Comparison of ENCODE assay signal across 24 cellular contexts in genomic region chr19:39303373-39304184, GRCh38. TPM values are rescaled to one million over a fixed set of nuclear protein-coding genes. Genes with fewer than 3 reads are reported as not detected.
A peak's percentile ranks its signal among the peaks of the same experiment; 100 is the strongest.
DNase-seq lines count a peak whose midpoint lies in the region; ATAC-seq, FAIRE-seq and TF ChIP-seq lines count a peak whose summit lies in the region.
"Had no signal": no experiment of that assay in that cellular context is flagged by ENCODE, and none has a peak within 500 bp of the region (broad histone marks: within the 10 kb centered on the region; RNA-seq: fewer than 3 reads in every experiment).

No MANE protein-coding gene starts in this region.

- CTCF ChIA-PET in H1 (lab: Charles Lee; ENCODE audit: partially characterized antibody), result interaction anchor here (0.5 to 1.9 kb wide), 5 partner anchors 11 to 335 kb away, joined by 3 to 8 read pairs (median 3); partner anchors contain the start of gene NCCRP1

- no peaks in the 10 kb centered on the region for H3K36me3 Mint-ChIP-seq in H9 (ENCODE audit: insufficient read depth in 1 of 3, low read depth in 3 of 3)
- peaks cover 8% of the 10 kb centered on the region for H3K36me3 Mint-ChIP-seq in activated T-helper 17 cell treated with anti-CD3 and anti-CD28 coated beads, Interleukin-2, amount 50 U/mL, for 72 hours (ENCODE audit: low read depth)

- no peak overlapping the region for H3K27ac ChIP-seq in H9 (ENCODE audit: insufficient read length, low read depth, low read length)
- H3K27ac ChIP-seq in H1 (ENCODE audit: low read depth, low read length), result no peak overlapping the region
- H3K27ac ChIP-seq: psoas muscle, thoracic aorta, WERI-Rb-1 had no signal

- peak; percentile 28 for FAIRE-seq in H1 (lab: Jason Lieb, UNC)
- FAIRE-seq: GM12892, islet of Langerhans had no signal

- no peak for TF ChIP-seq POLR2A in H1 (IDR thresholded peaks at IDR 0.05; ENCODE audit: control extremely low read depth in 1 of 2, low read depth in 2 of 2, low read length in 2 of 2)

- H3K23me2 ChIP-seq in H9 (ENCODE audit: insufficient read length, low read depth, low read length, poor library complexity, severe bottlenecking) (peaks cover 16% of the 10 kb centered on the region), H1 (ENCODE audit: low read depth, low read length) (peaks cover 12% of the 10 kb centered on the region; the same call in 1 of the 2 replicates)

- no peak overlapping the region for H2BK120ac ChIP-seq in H9 (ENCODE audit: low read depth, low read length, poor library complexity, severe bottlenecking)
- no peak overlapping the region for H2BK120ac ChIP-seq in H1 (replicated peaks; ENCODE audit: low read depth, low read length)

- H3T11ph ChIP-seq in H9 (ENCODE audit: low read length), result no peak overlapping the region

- no peak for TF ChIP-seq RAD21 in H1 (IDR thresholded peaks at IDR 0.05 in 1 of 2, conservative IDR thresholded peaks at IDR 0.05 in 1 of 2; ENCODE audit: low read depth in 2 of 2, low read length in 2 of 2)

- H3K9ac ChIP-seq in H9 (ENCODE audit: extremely low read depth, insufficient read length, low read length) (no peak overlapping the region), H1 (replicated peaks in 1 of 4; ENCODE audit: extremely low read depth in 1 of 4, low read depth in 3 of 4, low read length in 3 of 4) (no peak overlapping the region)

- no CpG with 5 or more reads among the region's 10 CpGs for WGBS in H9 (ENCODE audit: extremely low coverage, insufficient read length, low lambda C conversion rate)
- WGBS in H1 (ENCODE audit: extremely low coverage in 1 of 2, insufficient coverage in 1 of 2, insufficient read length in 1 of 2, insufficient replicate concordance in 2 of 2, low coverage in 1 of 2, low lambda C conversion rate in 2 of 2, missing lambda C conversion rate in 1 of 2), 2 experiments, result 63% methylated on average over 10 of the region's 10 CpGs; no CpG with 5 or more reads in 1 of the 2 experiments

- H4K8ac ChIP-seq in H9 (replicated peaks; ENCODE audit: insufficient read length, low read depth, low read length) (no peak overlapping the region), H1 (ENCODE audit: extremely low read depth, insufficient read depth, low read length) (no peak overlapping the region)

- no peaks in the 10 kb centered on the region for H3K9me3 Mint-ChIP-seq in H9
- no peaks in the 10 kb centered on the region for H3K9me3 Mint-ChIP-seq in activated T-helper 17 cell treated with anti-CD3 and anti-CD28 coated beads, Interleukin-2, amount 50 U/mL, for 72 hours
- H3K9me3 Mint-ChIP-seq: activated T-helper 1 cell treated with anti-CD3 and anti-CD28 coated beads, Interleukin-12 subunit alpha, Interleukin-12 subunit beta, Interleukin-2, Interleukin-4 antibody, amounts not matched to agents 30 ng/mL and 10 ng/mL and 1 ng/mL, durations not matched to agents 14 hours and 24 hours and 36 hours; central memory CD8-positive, alpha-beta T cell; IgD-negative memory B cell; nephron had no signal

- H4K20me1 ChIP-seq in H9 (ENCODE audit: control insufficient read depth, insufficient read depth, insufficient read length) (no peaks in the 10 kb centered on the region), H1 (replicated peaks in 1 of 2; ENCODE audit: control insufficient read depth in 1 of 2, insufficient read depth in 2 of 2, low read length in 2 of 2) (no peaks in the 10 kb centered on the region)

- no peak overlapping the region for H2BK5ac ChIP-seq in H9 (ENCODE audit: insufficient read length, low read length)
- no peak overlapping the region for H2BK5ac ChIP-seq in H1 (ENCODE audit: low read depth, low read length)

- no peaks in the 10 kb centered on the region for H3K79me1 ChIP-seq in H9 (ENCODE audit: insufficient read depth, low read depth, low read length, poor library complexity, severe bottlenecking)
- no peaks in the 10 kb centered on the region for H3K79me1 ChIP-seq in H1 (ENCODE audit: low read depth, low read length)

- H4K91ac ChIP-seq in H9 (ENCODE audit: insufficient read length, low read depth, low read length), result no peak overlapping the region
- H4K91ac ChIP-seq in H1 (replicated peaks; ENCODE audit: insufficient read length, low read length), result no peak overlapping the region

- H3K36me3 ChIP-seq in H1 (ENCODE audit: control insufficient read depth in 2 of 4, insufficient read depth in 4 of 4, low read length in 3 of 4), result no peaks in the 10 kb centered on the region
- H3K36me3 ChIP-seq: thoracic aorta had no signal

- H2BK15ac ChIP-seq in H9 (ENCODE audit: low read depth, low read length) (no peak overlapping the region), H1 (ENCODE audit: low read length) (no peak overlapping the region)

- DNase-seq in H9 (peak; percentile 75), H1 (ENCODE audit: low read depth in 1 of 2, low spot score in 2 of 2) (no peak), sciatic nerve (ENCODE audit: low spot score) (peak; percentile 28)
- DNase-seq: activated CD8-positive, alpha-beta T cell treated with anti-CD3 and anti-CD28 coated beads, Interleukin-2, amount 10 ng/mL, durations not matched to agents 7 days and 5 days; AML-193; Calu3; effector memory CD4-positive, alpha-beta T cell; GDM1; NCI-H1930; NCI-H510A treated with DMSO at 0.1 percent for 48 hours; psoas muscle; Right ventricle myocardium superior; T-helper 1 cell; WERI-Rb-1 had no signal

- TF ChIP-seq EP300 in H1 (IDR thresholded peaks at IDR 0.05; ENCODE audit: borderline replicate concordance in 1 of 2, low read depth in 2 of 2, low read length in 2 of 2), result no peak

- no peak overlapping the region for H4K5ac ChIP-seq in H9 (ENCODE audit: insufficient read length, low read depth, low read length)
- H4K5ac ChIP-seq in H1 (ENCODE audit: insufficient read length, low read depth, low read length), result no peak overlapping the region

- peak overlapping the region in 1 of 4 experiments; percentile 24; a peak in 1 of 8 replicates for H3K4me3 ChIP-seq in H1 (ENCODE audit: extremely low read depth in 1 of 4, insufficient read depth in 2 of 4, low read depth in 3 of 4, low read length in 4 of 4)
- H3K4me3 ChIP-seq: psoas muscle, thoracic aorta had no signal

- ATAC-seq in sciatic nerve, result no peak
- ATAC-seq in activated T-helper 17 cell treated with anti-CD3 and anti-CD28 coated beads, Interleukin-2, amount 50 U/mL, for 72 hours (replicated peaks), result no peak
- no peak for ATAC-seq in GM19463 (IDR thresholded peaks at IDR 0.05; ENCODE audit: unreplicated experiment)
- ATAC-seq: activated CD8-positive, alpha-beta T cell treated with anti-CD3 and anti-CD28 coated beads, Interleukin-2, amount 10 ng/mL, durations not matched to agents 7 days and 5 days; psoas muscle had no signal

- H3K23ac ChIP-seq in H9 (ENCODE audit: insufficient read length, low read depth, low read length) (no peak overlapping the region), H1 (ENCODE audit: insufficient read length) (no peak overlapping the region)

- no peak overlapping the region for H3K14ac ChIP-seq in H9 (ENCODE audit: insufficient read depth, low read length)
- no peak overlapping the region for H3K14ac ChIP-seq in H1 (ENCODE audit: insufficient read length)

- H3K4me1 ChIP-seq in H9 (ENCODE audit: insufficient read depth, low read length), result no peaks in the 10 kb centered on the region
- peaks cover 1 to 14% (median 11%) of the 10 kb centered on the region in 4 experiments; a peak in 6 of 7 replicates for H3K4me1 ChIP-seq in H1 (replicated peaks in 1 of 4; ENCODE audit: control insufficient read depth in 3 of 4, insufficient read depth in 4 of 4, low read length in 3 of 4)
- H3K4me1 ChIP-seq: psoas muscle had no signal

- no peak overlapping the region; a peak in 1 of 7 replicates for H3K27ac Mint-ChIP-seq in H9
- no peak overlapping the region for H3K27ac Mint-ChIP-seq in activated T-helper 17 cell treated with anti-CD3 and anti-CD28 coated beads, Interleukin-2, amount 50 U/mL, for 72 hours
- H3K27ac Mint-ChIP-seq: activated CD8-positive, alpha-beta T cell treated with anti-CD3 and anti-CD28 coated beads, Interleukin-2, amount 10 ng/mL, durations not matched to agents 7 days and 5 days; activated T-helper 1 cell treated with anti-CD3 and anti-CD28 coated beads, Interleukin-12 subunit alpha, Interleukin-12 subunit beta, Interleukin-2, Interleukin-4 antibody, amounts not matched to agents 30 ng/mL and 10 ng/mL and 1 ng/mL, durations not matched to agents 14 hours and 24 hours and 36 hours; IgD-negative memory B cell; nephron had no signal

- no peak overlapping the region for H2AK5ac ChIP-seq in H9 (ENCODE audit: insufficient read length, low read length)
- H2AK5ac ChIP-seq in H1 (ENCODE audit: low read depth, low read length), result no peak overlapping the region

- H3K18ac ChIP-seq in H9 (ENCODE audit: insufficient read length, low read depth, low read length) (no peak overlapping the region), H1 (ENCODE audit: extremely low read depth, low read length) (no peak overlapping the region; the same call in 1 of the 2 replicates)

- H3K79me2 ChIP-seq in H9 (ENCODE audit: insufficient read depth, low read length) (no peaks in the 10 kb centered on the region), H1 (ENCODE audit: control insufficient read depth in 1 of 2, insufficient read depth in 2 of 2, low read length in 2 of 2) (no peaks in the 10 kb centered on the region)

- TF ChIP-seq CTCF in H9 (conservative IDR thresholded peaks at IDR 0.05) (no peak), H1 (IDR thresholded peaks at IDR 0.05; ENCODE audit: control extremely low read depth in 1 of 3, insufficient read depth in 1 of 3, low read depth in 1 of 3, low read length in 3 of 3) (no peak)

- H3K56ac ChIP-seq in H9 (ENCODE audit: insufficient read length, low read depth, low read length), result no peak overlapping the region
- H3K56ac ChIP-seq in H1 (replicated peaks; ENCODE audit: insufficient read length, low read depth, low read length), result no peak overlapping the region

- H3K27me3 ChIP-seq in H9 (ENCODE audit: insufficient read depth, low read length) (no peaks in the 10 kb centered on the region; the same call in 1 of the 2 replicates), H1 (replicated peaks in 1 of 4; ENCODE audit: control insufficient read depth in 3 of 4, extremely low read depth in 1 of 4, insufficient read depth in 3 of 4, low read length in 3 of 4) (peaks cover 0 to 29% (median 9%) of the 10 kb centered on the region in 4 experiments; a peak in 4 of 7 replicates)

- H2AFZ ChIP-seq in H9 (ENCODE audit: low read length) (no peak overlapping the region), H1 (ENCODE audit: low read length) (peak overlapping the region; percentile 89; the same call in 1 of the 2 replicates)

- H3K4me1 Mint-ChIP-seq in H9, result peaks cover 18 to 38% of the 10 kb centered on the region in 2 experiments
- H3K4me1 Mint-ChIP-seq in activated T-helper 17 cell treated with anti-CD3 and anti-CD28 coated beads, Interleukin-2, amount 50 U/mL, for 72 hours, result peaks cover 7% of the 10 kb centered on the region

- POLR2A ChIA-PET in H1 (lab: Charles Lee; ENCODE audit: partially characterized antibody), result interaction anchor here (0.6 to 1.6 kb wide), 9 partner anchors 8 to 281 kb away, joined by 3 to 6 read pairs (median 3); partner anchors contain the start of genes MED29 and PAF1

- H3K9me3 ChIP-seq in H9 (ENCODE audit: control insufficient read depth, low read depth, low read length) (no peaks in the 10 kb centered on the region), H1 (ENCODE audit: insufficient read depth in 2 of 2, low read depth in 1 of 2, low read length in 1 of 2) (no peaks in the 10 kb centered on the region)
- H3K9me3 ChIP-seq: psoas muscle, thoracic aorta had no signal

- no peak overlapping the region for H3K4ac ChIP-seq in H9 (ENCODE audit: low read depth, low read length)
- no peak overlapping the region for H3K4ac ChIP-seq in H1 (replicated peaks; ENCODE audit: insufficient read length, low read depth, low read length)

- peak overlapping the region in 1 of 2 experiments; percentile 59; a peak in 1 of 5 replicates for H3K4me3 Mint-ChIP-seq in H9
- no peak overlapping the region for H3K4me3 Mint-ChIP-seq in activated T-helper 17 cell treated with anti-CD3 and anti-CD28 coated beads, Interleukin-2, amount 50 U/mL, for 72 hours
- H3K4me3 Mint-ChIP-seq: activated CD8-positive, alpha-beta T cell treated with anti-CD3 and anti-CD28 coated beads, Interleukin-2, amount 10 ng/mL, durations not matched to agents 7 days and 5 days; activated T-helper 1 cell treated with anti-CD3 and anti-CD28 coated beads, Interleukin-12 subunit alpha, Interleukin-12 subunit beta, Interleukin-2, Interleukin-4 antibody, amounts not matched to agents 30 ng/mL and 10 ng/mL and 1 ng/mL, durations not matched to agents 14 hours and 24 hours and 36 hours; central memory CD8-positive, alpha-beta T cell; IgD-negative memory B cell; nephron had no signal

- no peak overlapping the region for H2BK12ac ChIP-seq in H9 (ENCODE audit: insufficient read length, low read depth, low read length)
- 0 out of 2 replicates have a peak overlapping the region, but pooled peaks have one; percentile 51 for H2BK12ac ChIP-seq in H1 (ENCODE audit: low read depth, low read length)

- intact Hi-C loops in sciatic nerve (cut with DNase I), result no loop called here

- H3K4me2 ChIP-seq in H9 (ENCODE audit: insufficient read depth, insufficient read length, low read length), result no peak overlapping the region
- H3K4me2 ChIP-seq in H1 (ENCODE audit: insufficient read depth in 1 of 2, low read depth in 2 of 2, low read length in 2 of 2), result peak overlapping the region; percentile 39 to 55; a peak in 2 of 4 replicates

- H3K27me3 Mint-ChIP-seq in H9 (ENCODE audit: low read depth), result peaks cover 56% of the 10 kb centered on the region
- H3K27me3 Mint-ChIP-seq in activated T-helper 17 cell treated with anti-CD3 and anti-CD28 coated beads, Interleukin-2, amount 50 U/mL, for 72 hours, result no peaks in the 10 kb centered on the region
- H3K27me3 Mint-ChIP-seq: central memory CD8-positive, alpha-beta T cell had no signal

- H2BK20ac ChIP-seq in H9 (ENCODE audit: low read depth, low read length, poor library complexity, severe bottlenecking) (no peak overlapping the region), H1 (ENCODE audit: low read length) (no peak overlapping the region)

RNA-seq across cellular contexts. Expression of gene IFNL1, which starts 7.4 kb away (rescaled TPM):
- total RNA-seq in H9 (2021) (not detected in 2 replicates), sciatic nerve (not detected)
- total RNA-seq in H1 (2021; fragmentation: NEBNext Ultra II Directional; extraction: Animal tissue kit (Norgen Biotek cat#: 25700)), result not detected in 2 replicates
- not detected in 2 replicates for polyA plus RNA-seq in H1 (2011; rRNA removed)
- polyA plus RNA-seq in H1 (2011; cell fraction: cytosol; rRNA removed), result not detected
- not detected for polyA plus RNA-seq in H1 (2011; cell fraction: nucleus; rRNA removed)
- not detected in 4 replicates for polyA plus RNA-seq in H1 (2012, experiment 1 of 2)
- not detected for polyA plus RNA-seq in H1 (2012, experiment 2 of 2)
- not detected for polyA plus RNA-seq in H1 (2013, experiment 1 of 2)
- not detected for polyA plus RNA-seq in H1 (2013, experiment 2 of 2)
- polyA minus RNA-seq in H1 (2011; rRNA and poly(A)+ RNA removed), result not detected in 2 replicates
- not detected for polyA minus RNA-seq in H1 (2011; cell fraction: cytosol; rRNA and poly(A)+ RNA removed)
- not detected for polyA minus RNA-seq in H1 (2011; cell fraction: nucleus; rRNA and poly(A)+ RNA removed)
- total RNA-seq in activated T-helper 17 cell treated with anti-CD3 and anti-CD28 coated beads, Interleukin-2, amount 50 U/mL, for 72 hours, result under 1 TPM in 1 of 2 donors, not detected in 1; 0.42 TPM
- total RNA-seq: psoas muscle, Right ventricle myocardium superior, thoracic aorta had no signal
- polyA plus RNA-seq: adipose tissue, IgD-negative memory B cell, psoas muscle had no signal

RNA-seq across cellular contexts. Expression of gene LRFN1, which starts 17.1 kb away (rescaled TPM):
- 4.2 and 4.5 TPM in 2 replicates for total RNA-seq in H9 (2021)
- total RNA-seq in H1 (2021; fragmentation: NEBNext Ultra II Directional; extraction: Animal tissue kit (Norgen Biotek cat#: 25700)), result 6.6 and 7.5 TPM in 2 replicates
- polyA plus RNA-seq in H1 (2011; rRNA removed), result 2.4 and 6.1 TPM in 2 replicates
- 2.3 TPM for polyA plus RNA-seq in H1 (2011; cell fraction: cytosol; rRNA removed)
- polyA plus RNA-seq in H1 (2011; cell fraction: nucleus; rRNA removed), result 3.7 TPM
- polyA plus RNA-seq in H1 (2012, experiment 1 of 2), result 1.9 to 4.8 TPM (median 3.9 TPM) in 4 replicates
- polyA plus RNA-seq in H1 (2012, experiment 2 of 2), result 3.1 TPM
- polyA plus RNA-seq in H1 (2013, experiment 1 of 2), result 8.1 TPM
- polyA plus RNA-seq in H1 (2013, experiment 2 of 2), result 8.5 TPM
- polyA minus RNA-seq in H1 (2011; rRNA and poly(A)+ RNA removed), result 0.68 and 1.4 TPM in 2 replicates
- polyA minus RNA-seq in H1 (2011; cell fraction: cytosol; rRNA and poly(A)+ RNA removed), result 3.8 TPM
- 5.0 TPM for polyA minus RNA-seq in H1 (2011; cell fraction: nucleus; rRNA and poly(A)+ RNA removed)
- 1.3 TPM for total RNA-seq in sciatic nerve
- total RNA-seq in activated T-helper 17 cell treated with anti-CD3 and anti-CD28 coated beads, Interleukin-2, amount 50 U/mL, for 72 hours, result 1 to 10 TPM; 3.7 to 10.0 TPM

RNA-seq across cellular contexts. Expression of gene GMFG, which starts 32.3 kb away (rescaled TPM):
- total RNA-seq in H9 (2021) (0.48 TPM in 1 of 2 replicates, not detected in the other), sciatic nerve (51.2 TPM)
- total RNA-seq in H1 (2021; fragmentation: NEBNext Ultra II Directional; extraction: Animal tissue kit (Norgen Biotek cat#: 25700)), result not detected in 2 replicates
- polyA plus RNA-seq in H1 (2011; rRNA removed), result 0.24 and 0.26 TPM in 2 replicates
- 0.17 TPM for polyA plus RNA-seq in H1 (2011; cell fraction: cytosol; rRNA removed)
- polyA plus RNA-seq in H1 (2011; cell fraction: nucleus; rRNA removed), result not detected
- polyA plus RNA-seq in H1 (2012, experiment 1 of 2), result 0.36 to 0.66 TPM (median 0.58 TPM) in 3 of 4 replicates, not detected in the other
- polyA plus RNA-seq in H1 (2012, experiment 2 of 2), result not detected
- 0.77 TPM for polyA plus RNA-seq in H1 (2013, experiment 1 of 2)
- polyA plus RNA-seq in H1 (2013, experiment 2 of 2), result 0.53 TPM
- polyA minus RNA-seq in H1 (2011; rRNA and poly(A)+ RNA removed), result 1.9 TPM in 1 of 2 replicates, not detected in the other
- polyA minus RNA-seq in H1 (2011; cell fraction: cytosol; rRNA and poly(A)+ RNA removed), result not detected
- polyA minus RNA-seq in H1 (2011; cell fraction: nucleus; rRNA and poly(A)+ RNA removed), result not detected
- 100 to 1,000 TPM; 330 to 351 TPM for total RNA-seq in activated T-helper 17 cell treated with anti-CD3 and anti-CD28 coated beads, Interleukin-2, amount 50 U/mL, for 72 hours
- total RNA-seq: Calu3 had no signal

RNA-seq across cellular contexts. Expression of gene IFNL2, which starts 35.4 kb away (rescaled TPM):
- total RNA-seq in H9 (2021) (not detected in 2 replicates), sciatic nerve (not detected)
- total RNA-seq in H1 (2021; fragmentation: NEBNext Ultra II Directional; extraction: Animal tissue kit (Norgen Biotek cat#: 25700)), result not detected in 2 replicates
- not detected in 2 replicates for polyA plus RNA-seq in H1 (2011; rRNA removed)
- not detected for polyA plus RNA-seq in H1 (2011; cell fraction: cytosol; rRNA removed)
- polyA plus RNA-seq in H1 (2011; cell fraction: nucleus; rRNA removed), result not detected
- not detected in 4 replicates for polyA plus RNA-seq in H1 (2012, experiment 1 of 2)
- not detected for polyA plus RNA-seq in H1 (2012, experiment 2 of 2)
- polyA plus RNA-seq in H1 (2013, experiment 1 of 2), result not detected
- polyA plus RNA-seq in H1 (2013, experiment 2 of 2), result not detected
- not detected in 2 replicates for polyA minus RNA-seq in H1 (2011; rRNA and poly(A)+ RNA removed)
- not detected for polyA minus RNA-seq in H1 (2011; cell fraction: cytosol; rRNA and poly(A)+ RNA removed)
- not detected for polyA minus RNA-seq in H1 (2011; cell fraction: nucleus; rRNA and poly(A)+ RNA removed)
- not detected for total RNA-seq in activated T-helper 17 cell treated with anti-CD3 and anti-CD28 coated beads, Interleukin-2, amount 50 U/mL, for 72 hours
- total RNA-seq: activated CD8-positive, alpha-beta T cell treated with anti-CD3 and anti-CD28 coated beads, Interleukin-2, amount 10 ng/mL, durations not matched to agents 7 days and 5 days; activated T-helper 1 cell treated with anti-CD3 and anti-CD28 coated beads, Interleukin-12 subunit alpha, Interleukin-12 subunit beta, Interleukin-2, Interleukin-4 antibody, amounts not matched to agents 30 ng/mL and 10 ng/mL and 1 ng/mL, durations not matched to agents 14 hours and 24 hours and 36 hours; Calu3; psoas muscle; Right ventricle myocardium superior; thoracic aorta had no signal
- polyA plus RNA-seq: adipose tissue, IgD-negative memory B cell, psoas muscle had no signal

RNA-seq across cellular contexts. Expression of gene SAMD4B, which starts 38.6 kb away (rescaled TPM):
- total RNA-seq in H9 (2021), result 134 and 135 TPM in 2 replicates
- 158 and 161 TPM in 2 replicates for total RNA-seq in H1 (2021; fragmentation: NEBNext Ultra II Directional; extraction: Animal tissue kit (Norgen Biotek cat#: 25700))
- 137 and 189 TPM in 2 replicates for polyA plus RNA-seq in H1 (2011; rRNA removed)
- polyA plus RNA-seq in H1 (2011; cell fraction: cytosol; rRNA removed), result 75.7 TPM
- 158 TPM for polyA plus RNA-seq in H1 (2011; cell fraction: nucleus; rRNA removed)
- polyA plus RNA-seq in H1 (2012, experiment 1 of 2), result 128 to 184 TPM (median 152 TPM) in 4 replicates
- 152 TPM for polyA plus RNA-seq in H1 (2012, experiment 2 of 2)
- 146 TPM for polyA plus RNA-seq in H1 (2013, experiment 1 of 2)
- 143 TPM for polyA plus RNA-seq in H1 (2013, experiment 2 of 2)
- polyA minus RNA-seq in H1 (2011; rRNA and poly(A)+ RNA removed), result 84.1 and 116 TPM in 2 replicates
- 86.4 TPM for polyA minus RNA-seq in H1 (2011; cell fraction: cytosol; rRNA and poly(A)+ RNA removed)
- 65.0 TPM for polyA minus RNA-seq in H1 (2011; cell fraction: nucleus; rRNA and poly(A)+ RNA removed)
- 139 TPM for total RNA-seq in sciatic nerve
- total RNA-seq in activated T-helper 17 cell treated with anti-CD3 and anti-CD28 coated beads, Interleukin-2, amount 50 U/mL, for 72 hours, result 10 to 100 TPM; 52.8 to 75.1 TPM

Comparison
In these comparisons a context has a peak if more than half of its experiments do, and no peak if none do; other contexts are left out.
1. DNase-seq: peak in H9 (single experiment) and sciatic nerve (single experiment); none in H1 (0 of 2).
2. RNA of gene GMFG, which starts 32.3 kb away (total RNA-seq): 330 to 351 TPM in activated T-helper 17 cell treated with anti-CD3 and anti-CD28 coated beads, Interleukin-2, amount 50 U/mL, for 72 hours and 51.2 TPM in sciatic nerve (single experiment); 0.48 TPM in H9 and not detected in H1; every median in the first group is over 10 times any median in the second.